ENCODE assay signal across 8 cellular contexts in the genomic region with DNA sequence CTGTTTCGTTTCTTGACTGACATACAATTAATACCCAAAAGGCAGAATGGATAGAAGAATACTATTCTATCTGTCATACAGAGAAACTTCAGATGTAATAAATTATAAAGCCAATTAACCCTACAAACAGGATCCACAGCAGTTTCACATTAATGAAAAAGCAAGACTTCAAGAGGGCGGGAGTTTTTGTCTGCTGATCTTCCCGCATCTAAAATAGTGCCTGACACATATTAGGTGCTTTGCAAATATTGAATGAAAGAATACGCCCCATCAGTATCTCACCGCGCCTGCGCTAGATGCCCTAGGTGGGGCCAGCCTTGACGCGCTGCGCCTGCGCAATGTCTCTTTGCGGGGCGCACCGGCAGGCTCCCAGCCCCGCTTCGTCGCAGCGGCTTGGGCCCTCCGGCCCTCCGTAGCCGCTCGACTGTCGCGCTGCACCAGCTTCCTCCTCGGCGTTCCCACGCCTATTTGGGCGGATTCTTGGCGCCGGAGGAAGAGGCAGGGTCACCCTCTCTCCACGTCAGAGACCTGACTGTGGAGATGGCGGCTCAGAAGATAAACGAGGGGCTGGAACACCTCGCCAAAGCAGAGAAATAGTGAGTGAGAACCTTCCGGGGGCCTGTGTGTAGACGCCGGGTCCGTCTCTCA. TPM values are rescaled to one million over a fixed set of nuclear protein-coding genes. Genes with fewer than 3 reads are reported as not detected.
DNase-seq lines count a peak whose midpoint lies in the region; ATAC-seq, FAIRE-seq and TF ChIP-seq lines count a peak whose summit lies in the region.

A gene (plus strand): TSS at position 465 of the 648 bp plus-strand sequence. CDS start 76 bp downstream, at position 541.

- peaks cover 46% of the 10 kb centered on the region for H3K4me1 ChIP-seq in mononuclear cell (ENCODE audit: insufficient read depth, low read length)

- no peak for FAIRE-seq in D721Med (lab: Jason Lieb, UNC)

- peak; percentile 72 for DNase-seq in D721Med (ENCODE audit: insufficient read length, low spot score)
- DNase-seq in HuH-7 (ENCODE audit: low spot score) = peak; percentile 97
- DNase-seq in OCI-M1 (lab: John Stamatoyannopoulos, UW) = peak; percentile 98
- peak; percentile 89 for DNase-seq in activated T-cell treated with anti-CD3 and anti-CD28 coated beads for 24 hours (ENCODE audit: low read depth)
- peak; percentile 94 for DNase-seq in epithelial cell of esophagus (ENCODE audit: low read depth)
- DNase-seq in stimulated activated CD8-positive, alpha-beta memory T cell treated with anti-CD3 and anti-CD28 coated beads, Interleukin-4, amount 100 ng/mL, for 1 hour (ENCODE audit: low read depth in 2 of 2, low spot score in 1 of 2) = peak; percentile 52 to 82

- no peaks in the 10 kb centered on the region for H3K27me3 ChIP-seq in mononuclear cell (ENCODE audit: insufficient read depth, low read length)

- ATAC-seq in GM21515 (IDR thresholded peaks at IDR 0.05; ENCODE audit: unreplicated experiment) = peak; percentile 79

- no peaks in the 10 kb centered on the region for H3K9me3 ChIP-seq in mononuclear cell (ENCODE audit: low read depth, low read length)

- H3K4me3 ChIP-seq in epithelial cell of esophagus (ENCODE audit: low read length) (peak within 1 kb of the TSS; percentile 92), mononuclear cell (ENCODE audit: low read length) (peak within 1 kb of the TSS; percentile 74)

- TF ChIP-seq CTCF in D721Med (IDR thresholded peaks at IDR 0.05; ENCODE audit: insufficient read depth, missing control alignments) = no peak
- TF ChIP-seq CTCF in epithelial cell of esophagus (IDR thresholded peaks at IDR 0.05; ENCODE audit: insufficient read depth, low read depth, low read length, missing control alignments) = no peak

RNA-seq across cellular contexts. Expression of the gene that starts here (rescaled TPM):
- 39.0 TPM for total RNA-seq in mononuclear cell

Comparison
In these comparisons a context has a peak if more than half of its experiments do, and no peak if none do; other contexts are left out.
1. Peak in every context shown above with its lines: DNase-seq, ATAC-seq and H3K4me3 ChIP-seq.